In genomic region chr12:6224550-6224949, GRCh38 we compare ENCODE assay signal across 1 cellular context.
TF ChIP-seq lines count a peak whose summit lies in the region.

No MANE protein-coding gene starts in this region.

TF ChIP-seq in H1, 55 proteins besides CTCF, POLR2A, EP300 and RAD21:
- TF ChIP-seq TAF7 (optimal IDR thresholded peaks at IDR 0.05; ENCODE audit: borderline replicate concordance, low read depth, low read length) = no peak
- TF ChIP-seq TCF12 (IDR thresholded peaks at IDR 0.05; ENCODE audit: low read depth, low read length) = no peak
- TF ChIP-seq TEAD4 (IDR thresholded peaks at IDR 0.05; ENCODE audit: low read depth, low read length) = no peak
- no peak for TF ChIP-seq RXRA (IDR thresholded peaks at IDR 0.05; ENCODE audit: insufficient read depth, low read depth, low read length)
